29 cellular contexts compared by ENCODE assay signal in genomic region chr2:228597032-228597431, GRCh38.
"Had no signal": no experiment of that assay in that cellular context is flagged by ENCODE, and none has a peak within 500 bp of the region (broad histone marks: within the 10 kb centered on the region; RNA-seq: fewer than 3 reads in every experiment).

No MANE protein-coding gene starts in this region.

- DNase-seq: activated B cell treated with CpG ODN at 0.5 μM for 24 hours; activated CD4-positive, alpha-beta memory T cell treated with anti-CD3 and anti-CD28 coated beads for 36 hours; activated CD4-positive, alpha-beta T cell treated with anti-CD3 and anti-CD28 coated beads for 4 hours; activated CD4-positive, alpha-beta T cell treated with anti-CD3 and anti-CD28 coated beads, Interleukin-2, amount 10 ng/mL, durations not matched to agents 24 days and 14 days; activated CD4-positive, alpha-beta T cell treated with anti-CD3 and anti-CD28 coated beads, Interleukin-2, amount 50 U/mL, for 1 hour; activated CD4-positive, alpha-beta T cell treated with anti-CD3 and anti-CD28 coated beads, Interleukin-2, amount 50 U/mL, for 4 hours; activated CD4-positive, CD25-positive, alpha-beta regulatory T cell treated with anti-CD3 and anti-CD28 coated beads, Interleukin-2, amount 50 U/mL, for 72 hours; activated CD8-positive, alpha-beta memory T cell treated with anti-CD3 and anti-CD28 coated beads, Interleukin-2, amount 50 U/mL, for 4 hours; activated CD8-positive, alpha-beta T cell treated with anti-CD3 and anti-CD28 coated beads for 36 hours; activated effector memory CD4-positive, alpha-beta T cell treated with anti-CD3 and anti-CD28 coated beads, Interleukin-2, amount 50 U/mL, for 16 hours; activated gamma-delta T cell treated with Interleukin-2 at 50 U/mL for 16 hours; activated naive CD4-positive, alpha-beta T cell; activated naive CD4-positive, alpha-beta T cell treated with anti-CD3 and anti-CD28 coated beads, Interleukin-2, amount 10 ng/mL, durations not matched to agents 7 days and 5 days; activated naive CD8-positive, alpha-beta T cell treated with anti-CD3 and anti-CD28 coated beads, Interleukin-2, amount 10 ng/mL, durations not matched to agents 7 days and 5 days; activated naive CD8-positive, alpha-beta T cell treated with anti-CD3 and anti-CD28 coated beads, Interleukin-2, amount 50 U/mL, for 24 hours; activated T-cell treated with anti-CD3 and anti-CD28 coated beads for 4 hours; activated T-cell treated with anti-CD3 and anti-CD28 coated beads, Interleukin-2, amount 50 U/mL, for 1 hour; activated T-cell treated with anti-CD3 and anti-CD28 coated beads, Interleukin-2, amount 50 U/mL, for 4 hours; activated T-cell treated with anti-CD3 and anti-CD28 coated beads, Interleukin-2, amount 50 U/mL, for 72 hours; amygdala; anterior cingulate cortex; caudate nucleus; T-helper 1 cell; T-helper 2 cell; T-helper 9 cell had no signal

- H3K4me3 ChIP-seq: ascending aorta, cardiac muscle cell had no signal

- H3K4me1 ChIP-seq: ascending aorta had no signal

- ATAC-seq: activated CD8-positive, alpha-beta T cell treated with anti-CD3 and anti-CD28 coated beads for 36 hours; activated naive CD8-positive, alpha-beta T cell treated with anti-CD3 and anti-CD28 coated beads, Interleukin-2, amount 50 U/mL, for 24 hours; activated T-cell treated with anti-CD3 and anti-CD28 coated beads, Interleukin-2, amount 50 U/mL, for 4 hours; activated T-cell treated with anti-CD3 and anti-CD28 coated beads, Interleukin-2, amount 50 U/mL, for 72 hours; activated T-helper 17 cell treated with anti-CD3 and anti-CD28 coated beads, Interleukin-2, amount 50 U/mL, for 72 hours had no signal

- H3K36me3 ChIP-seq: ascending aorta, cardiac muscle cell had no signal

- H3K27ac ChIP-seq: ascending aorta, cardiac muscle cell, VCaP had no signal

- H3K27me3 ChIP-seq: ascending aorta, cardiac muscle cell had no signal

- H3K9me3 ChIP-seq: ascending aorta had no signal
